Comparison of ENCODE assay signal across 9 cellular contexts in the genomic region with DNA sequence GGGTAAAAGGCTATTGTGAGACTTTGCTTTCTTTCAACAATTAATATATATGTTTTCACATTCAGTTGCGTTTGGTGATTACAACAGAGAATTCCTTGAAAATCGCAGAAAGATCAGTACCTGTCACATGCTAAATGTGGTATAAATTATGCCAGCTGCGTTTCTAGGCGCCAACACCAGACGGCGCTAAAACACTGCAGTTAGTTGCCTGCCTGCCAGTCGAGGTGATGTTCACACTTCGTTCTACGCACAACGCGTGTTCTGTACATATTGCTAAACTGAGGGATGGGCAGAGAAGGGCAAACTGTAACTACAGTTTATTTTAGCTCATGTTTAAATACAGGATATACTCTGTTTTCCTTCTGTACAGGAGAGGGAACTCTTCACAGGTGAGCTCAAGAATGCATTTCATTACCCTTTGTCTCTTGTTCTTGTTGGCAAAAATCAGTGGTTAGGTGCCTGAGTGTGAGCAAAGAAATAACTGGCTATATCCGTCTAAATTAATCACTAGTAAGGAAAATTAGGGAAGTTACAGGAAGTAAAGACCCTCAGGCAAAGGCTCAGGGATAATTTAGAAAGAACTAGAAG.
DNase-seq lines count a peak whose midpoint lies in the region; TF ChIP-seq lines count a peak whose summit lies in the region.
"Had no signal": no experiment of that assay in that cellular context is flagged by ENCODE, and none has a peak within 500 bp of the region (broad histone marks: within the 10 kb centered on the region; RNA-seq: fewer than 3 reads in every experiment).

No MANE protein-coding gene starts in this region.

- H3K4me3 ChIP-seq in DOHH2 (ENCODE audit: low read length) = no peak overlapping the region
- H3K4me3 ChIP-seq in GM23248 = no peak overlapping the region

- H3K4me2 ChIP-seq in DOHH2 (ENCODE audit: low read length) (no peak overlapping the region), GM23248 (ENCODE audit: unreplicated experiment) (no peak overlapping the region)

- in situ Hi-C loops in GM23248 (cut with MboI) = no loop called here

- no peaks in the 10 kb centered on the region for H3K9me2 ChIP-seq in DOHH2 (replicated peaks; ENCODE audit: control insufficient read depth, low read length)
- H3K9me2 ChIP-seq in GM23248 (ENCODE audit: insufficient read depth) = no peaks in the 10 kb centered on the region

- no peaks in the 10 kb centered on the region for H3K79me2 ChIP-seq in DOHH2 (ENCODE audit: control insufficient read depth, low read length)
- no peaks in the 10 kb centered on the region for H3K79me2 ChIP-seq in GM23248 (ENCODE audit: insufficient read depth)

- H3K9ac ChIP-seq in GM23248 = no peak overlapping the region

- WGBS in GM23248 (ENCODE audit: low coverage in 1 of 2, low lambda C conversion rate in 2 of 2, missing lambda C conversion rate in 2 of 2), 2 experiments = 6 to 8% methylated on average over 12 of the region's 12 CpGs

- peak; percentile 79 for TF ChIP-seq CTCF in DOHH2 (IDR thresholded peaks at IDR 0.05; ENCODE audit: low read depth, low read length, poor library complexity, severe bottlenecking)

- H3K27me3 ChIP-seq in DOHH2 (ENCODE audit: control insufficient read depth, low read length) (no peaks in the 10 kb centered on the region), GM23248 (replicated peaks; ENCODE audit: insufficient read depth) (no peaks in the 10 kb centered on the region)

- DNase-seq in GM23248 = peak; percentile 53
- DNase-seq in NCI-H345 (lab: John Stamatoyannopoulos, UW) = peak; percentile 53
- peak; percentile 63 for DNase-seq in astrocyte of the hippocampus (ENCODE audit: low read depth, low spot score)
- DNase-seq in iPS-NIHi7 (ENCODE audit: extremely low spot score) = peak; percentile 66
- peak; percentile 4 for DNase-seq in stimulated activated CD4-positive, alpha-beta T cell treated with anti-CD3 and anti-CD28 coated beads, Interleukin-4, amount 100 ng/mL, for 1 hour
- DNase-seq in hepatic stellate cell (ENCODE audit: low spot score) = no peak
- DNase-seq in T1000 (lab: John Stamatoyannopoulos, UW) = no peak
- DNase-seq: activated B cell treated with CpG ODN at 0.5 μM for 24 hours had no signal

- H3K27ac ChIP-seq in DOHH2 (ENCODE audit: low read depth, low read length) (no peak overlapping the region), GM23248 (no peak overlapping the region)

- H3K36me3 ChIP-seq in DOHH2 (ENCODE audit: control insufficient read depth, low read length) = no peaks in the 10 kb centered on the region
- no peaks in the 10 kb centered on the region for H3K36me3 ChIP-seq in GM23248 (ENCODE audit: low read depth)

- H3K9me3 ChIP-seq in DOHH2 (ENCODE audit: control insufficient read depth, insufficient read depth, low read length) (no peaks in the 10 kb centered on the region), GM23248 (ENCODE audit: low read depth) (no peaks in the 10 kb centered on the region)

- H3F3A ChIP-seq in DOHH2 (ENCODE audit: control insufficient read depth, insufficient read depth) (no peaks in the 10 kb centered on the region), GM23248 (ENCODE audit: insufficient read depth) (no peaks in the 10 kb centered on the region)

- no peaks in the 10 kb centered on the region for H3K4me1 ChIP-seq in DOHH2 (ENCODE audit: control insufficient read depth, low read length)
- no peaks in the 10 kb centered on the region for H3K4me1 ChIP-seq in GM23248 (ENCODE audit: insufficient read depth)

- no peak overlapping the region for H2AFZ ChIP-seq in GM23248

- H4K20me1 ChIP-seq in DOHH2 (ENCODE audit: control insufficient read depth, insufficient read depth, low read depth, low read length) = no peaks in the 10 kb centered on the region
- no peaks in the 10 kb centered on the region for H4K20me1 ChIP-seq in GM23248 (ENCODE audit: insufficient read depth)

Comparison
In these comparisons a context has a peak if more than half of its experiments do, and no peak if none do; other contexts are left out.
1. DNase-seq: peak in GM23248 (single experiment), NCI-H345 (single experiment), astrocyte of the hippocampus (single experiment), iPS-NIHi7 (single experiment) and stimulated activated CD4-positive, alpha-beta T cell treated with anti-CD3 and anti-CD28 coated beads, Interleukin-4, amount 100 ng/mL, for 1 hour (single experiment); none in hepatic stellate cell (single experiment) and T1000 (single experiment).